ENCODE assay signal across 17 cellular contexts in the genomic region with DNA sequence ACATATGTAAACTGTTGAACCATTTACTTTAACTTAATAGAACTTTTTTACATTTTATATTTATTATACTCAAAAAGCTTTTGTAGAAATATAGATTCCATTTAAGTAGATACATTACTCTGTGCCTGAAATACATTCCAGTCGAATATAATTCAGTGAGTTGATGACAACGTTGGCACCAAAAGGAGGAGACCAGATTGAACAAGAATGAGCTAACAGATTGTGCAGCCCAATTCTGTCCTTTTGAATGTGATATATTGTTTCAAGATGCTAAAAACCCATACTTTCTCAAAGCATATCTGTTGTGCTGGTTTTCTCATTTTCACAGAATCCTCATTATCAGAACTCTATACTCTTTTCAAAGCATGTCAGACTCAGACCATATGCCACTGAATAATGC.
DNase-seq lines count a peak whose midpoint lies in the region; ATAC-seq and TF ChIP-seq lines count a peak whose summit lies in the region.
"Had no signal": no experiment of that assay in that cellular context is flagged by ENCODE, and none has a peak within 500 bp of the region (broad histone marks: within the 10 kb centered on the region; RNA-seq: fewer than 3 reads in every experiment).

No MANE protein-coding gene starts in this region.

- H3K36me3 Mint-ChIP-seq in activated T-helper 17 cell treated with anti-CD3 and anti-CD28 coated beads, Interleukin-2, amount 50 U/mL, for 72 hours (ENCODE audit: low read depth): peaks cover 22% of the 10 kb centered on the region

- H3K9me3 Mint-ChIP-seq in activated T-helper 17 cell treated with anti-CD3 and anti-CD28 coated beads, Interleukin-2, amount 50 U/mL, for 72 hours: no peaks in the 10 kb centered on the region

- peak; percentile 86 for DNase-seq in AG10803 (ENCODE audit: low read depth)
- DNase-seq in GM04503 (ENCODE audit: low read depth): peak; percentile 61
- DNase-seq in NCI-H446 treated with DMSO at 0.1 percent for 48 hours (lab: John Stamatoyannopoulos, UW): peak; percentile 83
- DNase-seq in fibroblast of the aortic adventitia (ENCODE audit: low read depth): peak; percentile 24
- no peak for DNase-seq in GF-D8 (lab: John Stamatoyannopoulos, UW)
- DNase-seq: CD4-positive, CD25-positive, alpha-beta regulatory T cell; DMS53; NCI-H1048; NCI-H1417; NCI-H187; NCI-H2081 treated with DMSO at 0.1 percent for 48 hours; NCI-H526; SHP77 had no signal

- H3K4me1 Mint-ChIP-seq in activated T-helper 17 cell treated with anti-CD3 and anti-CD28 coated beads, Interleukin-2, amount 50 U/mL, for 72 hours: no peaks in the 10 kb centered on the region

- no peak overlapping the region for H3K4me3 Mint-ChIP-seq in activated T-helper 17 cell treated with anti-CD3 and anti-CD28 coated beads, Interleukin-2, amount 50 U/mL, for 72 hours
- H3K4me3 Mint-ChIP-seq: CD4-positive, CD25-positive, alpha-beta regulatory T cell had no signal

- no peaks in the 10 kb centered on the region for H3K27me3 Mint-ChIP-seq in activated T-helper 17 cell treated with anti-CD3 and anti-CD28 coated beads, Interleukin-2, amount 50 U/mL, for 72 hours
- H3K27me3 Mint-ChIP-seq: CD4-positive, CD25-positive, alpha-beta regulatory T cell had no signal

- H3K4me3 ChIP-seq in AG10803 (ENCODE audit: low read length): no peak overlapping the region
- H3K4me3 ChIP-seq in fibroblast of the aortic adventitia (ENCODE audit: low read depth, low read length): no peak overlapping the region
- H3K4me3 ChIP-seq: A549 had no signal

- no peak overlapping the region for H3K27ac Mint-ChIP-seq in activated T-helper 17 cell treated with anti-CD3 and anti-CD28 coated beads, Interleukin-2, amount 50 U/mL, for 72 hours
- H3K27ac Mint-ChIP-seq: CD4-positive, CD25-positive, alpha-beta regulatory T cell had no signal

- no peak for ATAC-seq in activated T-helper 17 cell treated with anti-CD3 and anti-CD28 coated beads, Interleukin-2, amount 50 U/mL, for 72 hours (replicated peaks)
- no peak for ATAC-seq in HG03039 (IDR thresholded peaks at IDR 0.05; ENCODE audit: unreplicated experiment)
- ATAC-seq: A549, Panc1 had no signal

- TF ChIP-seq CTCF in AG10803 (conservative IDR thresholded peaks at IDR 0.05; ENCODE audit: low read length) (no peak), fibroblast of the aortic adventitia (IDR thresholded peaks at IDR 0.05; ENCODE audit: insufficient read depth, low read length) (no peak)
